Comparison of ENCODE assay signal across 6 cellular contexts in genomic region chr18:37491526-37491925, GRCh38.
"Had no signal": no experiment of that assay in that cellular context is flagged by ENCODE, and none has a peak within 500 bp of the region (broad histone marks: within the 10 kb centered on the region; RNA-seq: fewer than 3 reads in every experiment).

No MANE protein-coding gene starts in this region.

- ATAC-seq: K562 had no signal

- H3K4me3 ChIP-seq: GM23248, K562 had no signal

- H3K27ac ChIP-seq: GM23248 had no signal

- H3K9ac ChIP-seq: GM23248 had no signal

- DNase-seq: GM23248, GOT3, H9, HCEC 1CT, IMR-90 had no signal

- H2AFZ ChIP-seq: GM23248 had no signal
